In the genomic region with DNA sequence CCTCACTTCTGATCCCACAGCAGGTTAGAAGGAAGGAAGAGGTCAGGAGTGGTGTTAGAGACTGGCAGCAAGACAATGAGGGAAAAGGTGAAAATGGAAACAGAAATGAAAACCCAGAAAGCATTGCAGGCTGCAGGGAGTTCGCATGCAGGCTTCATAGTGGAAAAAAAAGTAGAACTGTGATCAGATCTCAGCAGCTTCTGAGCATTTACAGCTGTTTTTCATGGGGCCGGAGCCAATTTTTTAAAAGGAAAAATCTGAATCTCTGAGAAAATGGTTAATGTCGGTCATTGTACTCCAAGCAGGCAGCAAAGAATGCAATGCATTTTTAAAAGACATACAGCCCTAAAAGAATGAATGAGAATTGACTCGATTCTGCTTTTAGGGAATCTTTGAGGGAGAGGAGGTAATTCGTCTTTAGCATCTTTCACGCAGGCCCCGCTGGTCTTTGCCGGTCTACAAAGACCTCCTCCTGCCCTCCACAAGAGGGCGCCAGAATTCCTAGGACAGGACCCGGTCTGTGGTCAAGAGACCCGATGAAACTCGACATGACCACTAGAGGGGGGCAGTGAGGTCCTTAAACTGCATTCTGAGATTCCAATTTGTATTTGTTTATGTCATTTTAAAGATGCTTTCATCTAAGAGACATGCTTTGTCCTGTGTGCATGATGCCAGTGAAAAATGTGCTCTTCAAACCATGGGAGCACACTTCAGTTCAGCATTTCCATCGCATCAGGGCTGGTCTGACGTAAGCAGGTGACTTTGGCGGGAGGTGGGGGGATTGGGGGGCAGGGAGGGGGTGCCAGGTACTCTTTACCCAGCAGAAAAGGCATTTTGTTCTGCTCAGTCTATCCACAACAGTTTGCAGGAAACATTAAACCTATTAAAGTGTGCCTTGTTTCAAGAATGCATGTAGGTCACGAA, we compare ENCODE assay signal across 8 cellular contexts. TPM values are rescaled to one million over a fixed set of nuclear protein-coding genes. Genes with fewer than 3 reads are reported as not detected.
DNase-seq lines count a peak whose midpoint lies in the region; ATAC-seq, FAIRE-seq and TF ChIP-seq lines count a peak whose summit lies in the region.

No MANE protein-coding gene starts in this region.

- no peak for TF ChIP-seq POLR2A in body of pancreas (IDR thresholded peaks at IDR 0.05)

- 17 to 21% methylated on average over 14 to 16 of the region's 16 CpGs for WGBS in body of pancreas, 2 donors
- no CpG with 5 or more reads among the region's 16 CpGs for WGBS in iPS DF 6.9 (ENCODE audit: insufficient coverage, insufficient read length)

- H3K4me3 ChIP-seq in body of pancreas (no peak overlapping the region), iPS DF 6.9 (ENCODE audit: low read length) (no peak overlapping the region)

- H3K27me3 ChIP-seq in body of pancreas (no peaks in the 10 kb centered on the region), iPS DF 6.9 (ENCODE audit: control insufficient read depth, insufficient read depth, low read length) (no peaks in the 10 kb centered on the region)

- peak; percentile 97 to 99 (median 99) for TF ChIP-seq CTCF in body of pancreas (IDR thresholded peaks at IDR 0.05)

- H3K36me3 ChIP-seq in body of pancreas (replicated peaks in 1 of 2; ENCODE audit: insufficient read depth in 1 of 2, low read depth in 2 of 2) = no peaks in the 10 kb centered on the region
- no peaks in the 10 kb centered on the region for H3K36me3 ChIP-seq in iPS DF 6.9 (ENCODE audit: control insufficient read depth, insufficient read depth, low read length)

- FAIRE-seq in A204.1 (lab: Jason Lieb, UNC) = peak; percentile 83
- FAIRE-seq in TTC549 (lab: Jason Lieb, UNC) = peak; percentile 83

- DNase-seq in NCI-H2029 treated with DMSO at 0.1 percent for 48 hours (lab: John Stamatoyannopoulos, UW) (peak; percentile 82), body of pancreas (peak; percentile 89 to 91 (median 90)), iPS DF 6.9 (ENCODE audit: low read depth, low spot score) (peak; percentile 80)
- DNase-seq in stimulated activated CD4-positive, alpha-beta T cell treated with anti-CD3 and anti-CD28 coated beads, Interleukin-12 subunit alpha, Interleukin-12 subunit beta, amount 100 ng/mL, for 24 hours (ENCODE audit: low read depth in 2 of 2) = peak; percentile 58 to 74

- H3K27ac ChIP-seq in body of pancreas = no peak overlapping the region
- H3K27ac ChIP-seq in iPS DF 6.9 (ENCODE audit: low read length) = no peak overlapping the region

- H3K9me3 ChIP-seq in body of pancreas = no peaks in the 10 kb centered on the region
- H3K9me3 ChIP-seq in iPS DF 6.9 (ENCODE audit: control insufficient read depth, insufficient read depth, low read length) = no peaks in the 10 kb centered on the region

- ATAC-seq in GM18502 (IDR thresholded peaks at IDR 0.05; ENCODE audit: poor library complexity, unreplicated experiment) (peak; percentile 83), HG02981 (IDR thresholded peaks at IDR 0.05; ENCODE audit: unreplicated experiment) (peak; percentile 91), body of pancreas (peak; percentile 99)

- intact Hi-C loops in body of pancreas (cut with DNase I) = loop anchor here (5.0 kb wide), 1 partner anchor 443 kb away; no protein-coding TSS in a partner anchor

- H3K4me1 ChIP-seq in body of pancreas = no peaks in the 10 kb centered on the region
- no peaks in the 10 kb centered on the region; the same call in 1 of the 2 replicates for H3K4me1 ChIP-seq in iPS DF 6.9 (ENCODE audit: control insufficient read depth, insufficient read depth, low read length)

RNA-seq across cellular contexts. Expression of gene TMEM252, which starts 43.7 kb away (rescaled TPM):
- total RNA-seq in body of pancreas = not detected
